Comparison of ENCODE assay signal across 3 cellular contexts in genomic region chr7:74775111-74775510, GRCh38. TPM values are rescaled to one million over a fixed set of nuclear protein-coding genes. Genes with fewer than 3 reads are reported as not detected.
"Had no signal": no experiment of that assay in that cellular context is flagged by ENCODE, and none has a peak within 500 bp of the region (broad histone marks: within the 10 kb centered on the region; RNA-seq: fewer than 3 reads in every experiment).

No MANE protein-coding gene starts in this region.

RNA-seq across cellular contexts. Expression of gene NCF1, which starts 1.3 kb away (rescaled TPM):
- total RNA-seq: chondrocyte, occipital lobe, temporal lobe had no signal
